Comparison of ENCODE assay signal across 12 cellular contexts in genomic region chr16:14528306-14528948, GRCh38.
DNase-seq lines count a peak whose midpoint lies in the region; ATAC-seq and TF ChIP-seq lines count a peak whose summit lies in the region.
"Had no signal": no experiment of that assay in that cellular context is flagged by ENCODE, and none has a peak within 500 bp of the region (broad histone marks: within the 10 kb centered on the region; RNA-seq: fewer than 3 reads in every experiment).

No MANE protein-coding gene starts in this region.

- in situ Hi-C loops in astrocyte of the spinal cord (cut with HindIII; ENCODE audit: low sequenced_read_pairs), result no loop called here

- WGBS in right lobe of liver (ENCODE audit: insufficient coverage, low coverage, low lambda C conversion rate, missing lambda C conversion rate), result 44% methylated on average over 7 of the region's 7 CpGs

- H3K9ac ChIP-seq in stomach smooth muscle (ENCODE audit: low read length in 2 of 2), result no peak overlapping the region

- intact Hi-C loops in right lobe of liver (cut with DNase I), result loop anchor here in 1 of 2 donors (5.0 kb wide), 1 partner anchor 231 kb away; no protein-coding TSS in a partner anchor

- H3K4me1 ChIP-seq in right lobe of liver (peaks cover 0 to 25% (median 10%) of the 10 kb centered on the region in 4 donors), stomach smooth muscle (ENCODE audit: control insufficient read depth, insufficient read depth, low read length) (peaks cover 3% of the 10 kb centered on the region)

- peak; percentile 22 to 34 (median 26) for ATAC-seq in right lobe of liver
- ATAC-seq in HG03520 (IDR thresholded peaks at IDR 0.05; ENCODE audit: unreplicated experiment), result no peak

- no peak for TF ChIP-seq POLR2A in right lobe of liver (IDR thresholded peaks at IDR 0.05)

- no peaks in the 10 kb centered on the region for H3K27me3 ChIP-seq in right lobe of liver
- H3K27me3 ChIP-seq in stomach smooth muscle (ENCODE audit: control insufficient read depth in 1 of 2, insufficient read depth in 2 of 2, low read length in 2 of 2), result no peaks in the 10 kb centered on the region
- H3K27me3 ChIP-seq: left lung, SJCRH30 had no signal

- DNase-seq in DMS53 (lab: John Stamatoyannopoulos, UW) (peak; percentile 5), DMS53 treated with DMSO at 0.1 percent for 48 hours (lab: John Stamatoyannopoulos, UW; ENCODE audit: unreplicated experiment) (no peak), astrocyte of the spinal cord (ENCODE audit: low read depth, low spot score) (peak; percentile 18), right lobe of liver (no peak), COLO829 (ENCODE audit: low spot score) (no peak)
- no peak for DNase-seq in activated CD8-positive, alpha-beta memory T cell treated with anti-CD3 and anti-CD28 coated beads, Interleukin-2, amount 50 U/mL, for 4 hours
- DNase-seq: NCI-H1048 had no signal

- H3K27ac ChIP-seq in right lobe of liver (peak overlapping the region; percentile 52 to 71 (median 65)), stomach smooth muscle (ENCODE audit: low read length) (no peak overlapping the region)
- H3K27ac ChIP-seq: 22Rv1, left lung, SJCRH30 had no signal

- H3K9me3 ChIP-seq in right lobe of liver (no peaks in the 10 kb centered on the region), stomach smooth muscle (ENCODE audit: control insufficient read depth in 2 of 2, low read length in 2 of 2) (no peaks in the 10 kb centered on the region)
- H3K9me3 ChIP-seq: left lung, SJCRH30 had no signal

- no peak for TF ChIP-seq CTCF in astrocyte of the spinal cord (IDR thresholded peaks at IDR 0.05; ENCODE audit: low read depth, low read length)
- no peak for TF ChIP-seq CTCF in right lobe of liver (IDR thresholded peaks at IDR 0.05)

- H3K4me3 ChIP-seq in astrocyte of the spinal cord (ENCODE audit: low read depth, low read length), result no peak overlapping the region
- H3K4me3 ChIP-seq in right lobe of liver, result peak overlapping the region in 1 of 3 donors; percentile 31
- peak overlapping the region; percentile 44 to 66 for H3K4me3 ChIP-seq in stomach smooth muscle (ENCODE audit: low read length in 2 of 2)
- H3K4me3 ChIP-seq: left lung, SJCRH30 had no signal

- H3K36me3 ChIP-seq in right lobe of liver (no peaks in the 10 kb centered on the region), stomach smooth muscle (ENCODE audit: control insufficient read depth in 2 of 2, insufficient read depth in 2 of 2, low read length in 2 of 2) (no peaks in the 10 kb centered on the region)
- H3K36me3 ChIP-seq: left lung, SJCRH30 had no signal

Comparison
In these comparisons a context has a peak if more than half of its experiments do, and no peak if none do; other contexts are left out.
1. DNase-seq: peak in DMS53 (single experiment) and astrocyte of the spinal cord (single experiment); none in DMS53 treated with DMSO at 0.1 percent for 48 hours (single experiment), right lobe of liver (0 of 3), activated CD8-positive, alpha-beta memory T cell treated with anti-CD3 and anti-CD28 coated beads, Interleukin-2, amount 50 U/mL, for 4 hours (single experiment) and COLO829 (single experiment).